8 cellular contexts compared by ENCODE assay signal in the genomic region with DNA sequence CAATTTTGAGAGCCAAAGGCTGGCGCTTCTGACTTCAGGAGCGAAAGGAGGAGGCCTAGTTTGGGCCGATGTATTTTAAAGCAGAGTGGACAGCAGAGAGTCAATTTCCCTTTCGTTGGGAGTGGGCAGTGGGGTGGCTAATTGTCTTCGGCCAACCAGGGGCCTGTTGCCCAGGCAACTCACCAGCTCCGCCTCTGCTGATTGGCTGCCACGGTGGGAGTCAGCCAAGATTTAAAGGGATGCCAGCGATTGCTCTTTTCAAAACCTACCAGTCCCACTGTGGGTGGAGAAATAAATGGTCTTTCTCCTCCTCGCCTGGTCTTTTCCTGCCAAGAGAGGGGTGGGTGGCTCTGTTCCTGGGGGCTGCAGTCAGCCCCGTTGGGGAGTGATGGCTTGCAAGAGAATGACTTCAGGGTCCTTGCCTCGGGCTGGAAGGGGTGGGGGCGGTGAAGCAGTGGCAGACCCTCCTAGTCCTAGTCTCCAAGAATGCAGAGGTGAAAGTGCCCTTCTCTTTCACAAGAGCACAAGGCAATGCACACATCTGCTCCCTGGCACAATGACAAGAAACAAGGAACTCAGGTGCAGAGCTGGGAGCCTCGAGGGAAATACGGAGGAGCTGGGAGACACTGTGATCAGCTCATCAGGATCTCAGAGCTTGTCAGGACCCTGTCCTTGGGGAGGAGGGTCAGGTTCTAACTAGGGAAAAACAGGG.
DNase-seq lines count a peak whose midpoint lies in the region; ATAC-seq and TF ChIP-seq lines count a peak whose summit lies in the region.

No MANE protein-coding gene starts in this region.

- H3K4me3 ChIP-seq in BLaER1 (no peak overlapping the region), cardiac fibroblast (replicated peaks in 1 of 2; ENCODE audit: low read depth in 2 of 2, low read length in 2 of 2) (no peak overlapping the region)

- DNase-seq in NCI-H2029 (lab: John Stamatoyannopoulos, UW) (peak; percentile 71), cardiac fibroblast (ENCODE audit: low read depth in 2 of 2) (peak; percentile 18 to 51), medulla oblongata (ENCODE audit: extremely low spot score) (peak; percentile 89), kidney glomerular epithelial cell (lab: John Stamatoyannopoulos, UW) (no peak)
- DNase-seq in activated naive CD4-positive, alpha-beta T cell treated with anti-CD3 and anti-CD28 coated beads, Interleukin-2, amount 10 ng/mL, durations not matched to agents 7 days and 5 days, result no peak

- H3K36me3 Mint-ChIP-seq in activated naive CD4-positive, alpha-beta T cell treated with anti-CD3 and anti-CD28 coated beads, Interleukin-2, amount 10 ng/mL, durations not matched to agents 7 days and 5 days, result no peaks in the 10 kb centered on the region

- TF ChIP-seq CTCF in cardiac fibroblast (IDR thresholded peaks at IDR 0.05; ENCODE audit: low read depth, low read length), result no peak

- H3K27me3 ChIP-seq in BLaER1, result no peaks in the 10 kb centered on the region

- H3K27me3 Mint-ChIP-seq in activated naive CD4-positive, alpha-beta T cell treated with anti-CD3 and anti-CD28 coated beads, Interleukin-2, amount 10 ng/mL, durations not matched to agents 7 days and 5 days, result peaks cover 4% of the 10 kb centered on the region

- 0 out of 2 replicates have a peak, but pooled peaks cover 8% of the 10 kb centered on the region for H4K20me1 ChIP-seq in BLaER1

- peaks cover 2% of the 10 kb centered on the region for H3K4me1 Mint-ChIP-seq in activated naive CD4-positive, alpha-beta T cell treated with anti-CD3 and anti-CD28 coated beads, Interleukin-2, amount 10 ng/mL, durations not matched to agents 7 days and 5 days

- ATAC-seq in GM18861 (IDR thresholded peaks at IDR 0.05; ENCODE audit: unreplicated experiment) (no peak), GM19467 (IDR thresholded peaks at IDR 0.05; ENCODE audit: unreplicated experiment) (no peak)

- H3K9me3 ChIP-seq in BLaER1, result no peaks in the 10 kb centered on the region

- peak overlapping the region; percentile 44; the same call in 1 of the 2 replicates for H3K4me2 ChIP-seq in BLaER1

- H3K4me3 Mint-ChIP-seq in activated naive CD4-positive, alpha-beta T cell treated with anti-CD3 and anti-CD28 coated beads, Interleukin-2, amount 10 ng/mL, durations not matched to agents 7 days and 5 days, result no peak overlapping the region

- 0 out of 2 replicates have a peak overlapping the region, but pooled peaks have one; percentile 30 for H3K9ac ChIP-seq in BLaER1

- no peak overlapping the region for H3K27ac Mint-ChIP-seq in activated naive CD4-positive, alpha-beta T cell treated with anti-CD3 and anti-CD28 coated beads, Interleukin-2, amount 10 ng/mL, durations not matched to agents 7 days and 5 days

- 0 out of 2 replicates have a peak overlapping the region, but pooled peaks have one; percentile 6 for H3K27ac ChIP-seq in BLaER1

- H3K4me1 ChIP-seq in BLaER1, result peaks cover 58% of the 10 kb centered on the region

- H3K36me3 ChIP-seq in BLaER1, result peaks cover 54% of the 10 kb centered on the region

- CTCF ChIA-PET in activated naive CD4-positive, alpha-beta T cell treated with anti-CD3 and anti-CD28 coated beads, Interleukin-2, amount 10 ng/mL, durations not matched to agents 7 days and 5 days (lab: Charles Lee), result interaction anchor here (0.7 to 2.6 kb wide), 8 partner anchors 8 to 75 kb away, joined by 3 to 33 read pairs (median 4); no protein-coding TSS in a partner anchor

- H3K9me3 Mint-ChIP-seq in activated naive CD4-positive, alpha-beta T cell treated with anti-CD3 and anti-CD28 coated beads, Interleukin-2, amount 10 ng/mL, durations not matched to agents 7 days and 5 days, result no peaks in the 10 kb centered on the region

Comparison
In these comparisons a context has a peak if more than half of its experiments do, and no peak if none do; other contexts are left out.
1. DNase-seq: peak in NCI-H2029 (single experiment), cardiac fibroblast (2 of 2) and medulla oblongata (single experiment); none in activated naive CD4-positive, alpha-beta T cell treated with anti-CD3 and anti-CD28 coated beads, Interleukin-2, amount 10 ng/mL, durations not matched to agents 7 days and 5 days (single experiment) and kidney glomerular epithelial cell (single experiment).